ENCODE assay signal across 22 cellular contexts in the genomic region with DNA sequence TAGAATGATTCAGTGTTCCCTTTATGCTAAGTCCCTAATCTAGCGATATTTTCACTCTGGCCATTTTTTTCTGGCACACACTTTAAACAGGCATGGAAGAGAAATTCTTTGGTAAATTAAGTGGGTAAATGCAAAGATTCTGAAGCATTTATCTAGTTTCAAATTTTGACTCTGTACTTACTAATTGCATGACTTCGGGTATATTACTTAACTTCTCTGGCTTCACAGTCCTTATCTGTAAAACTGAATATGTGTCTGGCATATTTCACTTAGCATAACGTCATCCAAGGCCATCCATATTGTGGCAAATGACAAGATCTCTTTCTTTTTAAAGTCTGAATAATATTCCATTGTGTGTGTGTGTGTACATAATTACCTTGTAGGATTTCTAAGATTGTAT.
"Had no signal": no experiment of that assay in that cellular context is flagged by ENCODE, and none has a peak within 500 bp of the region (broad histone marks: within the 10 kb centered on the region; RNA-seq: fewer than 3 reads in every experiment).

No MANE protein-coding gene starts in this region.

- H3K36me3 ChIP-seq: left lung, lower lobe of right lung, ovary, right atrium auricular region, right lobe of liver, suprapubic skin, thoracic aorta, tibial artery, upper lobe of right lung had no signal

- ATAC-seq: left colon; left lung; lower lobe of right lung; natural killer cell; right lobe of liver; stimulated activated naive B cell treated with anti-CD40 and anti-IgM and Interleukin-4, amounts not matched to agents 10 μg/mL and 1 μg/mL and 100 μg/mL, for 72 hours; upper lobe of right lung had no signal

- H3K9me3 ChIP-seq: left lung, lower lobe of right lung, ovary, right atrium auricular region, right lobe of liver, suprapubic skin, thoracic aorta, tibial artery, upper lobe of right lung had no signal

- H3K27me3 ChIP-seq: left lung, ovary, right atrium auricular region, right lobe of liver, suprapubic skin, tibial artery, upper lobe of right lung had no signal

- H3K4me1 ChIP-seq: right lobe of liver had no signal

- DNase-seq: hypothalamus; immature natural killer cell; kidney; left colon; left lung; lower lobe of right lung; mammary epithelial cell; mesendoderm; naive B cell; natural killer cell; ovary; right lobe of liver; stimulated activated CD4-positive, alpha-beta T cell treated with anti-CD3 and anti-CD28 coated beads, Interleukin-12 subunit alpha, Interleukin-12 subunit beta, amount 100 ng/mL, for 4 hours; stimulated activated CD4-positive, alpha-beta T cell treated with anti-CD3 and anti-CD28 coated beads, Interleukin-15, amount 100 ng/mL, for 24 hours; stimulated activated CD4-positive, alpha-beta T cell treated with anti-CD3 and anti-CD28 coated beads, Interleukin-2, amount 100 ng/mL, for 24 hours; stimulated activated CD4-positive, alpha-beta T cell treated with anti-CD3 and anti-CD28 coated beads, Interleukin-4, amount 100 ng/mL, for 1 hour; stimulated activated naive B cell treated with anti-CD40 and anti-IgM and Interleukin-4, amounts not matched to agents 10 μg/mL and 1 μg/mL and 100 μg/mL, for 72 hours; tibial artery; upper lobe of right lung had no signal

- H3K27ac ChIP-seq: left lung, lower lobe of right lung, ovary, right atrium auricular region, right lobe of liver, suprapubic skin, thoracic aorta, tibial artery, upper lobe of right lung had no signal

- H3K4me3 ChIP-seq: left lung, lower lobe of right lung, ovary, right atrium auricular region, right lobe of liver, suprapubic skin, thoracic aorta, tibial artery, upper lobe of right lung had no signal
